15 cellular contexts compared by ENCODE assay signal in genomic region chr13:49615844-49616687, GRCh38. TPM values are rescaled to one million over a fixed set of nuclear protein-coding genes. Genes with fewer than 3 reads are reported as not detected.
A peak's percentile ranks its signal among the peaks of the same experiment; 100 is the strongest.
DNase-seq lines count a peak whose midpoint lies in the region; ATAC-seq and TF ChIP-seq lines count a peak whose summit lies in the region.
"Had no signal": no experiment of that assay in that cellular context is flagged by ENCODE, and none has a peak within 500 bp of the region (broad histone marks: within the 10 kb centered on the region; RNA-seq: fewer than 3 reads in every experiment).

No MANE protein-coding gene starts in this region.

- H3K36me3 ChIP-seq in BLaER1 treated with 17β-estradiol and CSF1 and Interleukin-3, amounts not matched to agents 10 nM and 100 nM, result no peaks in the 10 kb centered on the region
- no peaks in the 10 kb centered on the region for H3K36me3 ChIP-seq in parathyroid adenoma (ENCODE audit: control insufficient read depth, insufficient read depth, low read length)
- H3K36me3 ChIP-seq: SJCRH30 had no signal

- DNase-seq in chondrocyte (ENCODE audit: low spot score), result no peak
- no peak for DNase-seq in right cardiac atrium
- DNase-seq in middle frontal gyrus (ENCODE audit: extremely low spot score, low spot score), result no peak
- no peak for DNase-seq in T1000 (lab: John Stamatoyannopoulos, UW)
- no peak for DNase-seq in NCI-H510A (lab: John Stamatoyannopoulos, UW)
- no peak for DNase-seq in NCI-H1694 treated with DMSO at 0.1 percent for 48 hours (lab: John Stamatoyannopoulos, UW)
- DNase-seq: activated CD8-positive, alpha-beta T cell treated with anti-CD3 and anti-CD28 coated beads for 36 hours; effector memory CD8-positive, alpha-beta T cell; islet precursor cell; MV-4-11; naive thymus-derived CD8-positive, alpha-beta T cell; SJCRH30; stimulated activated naive B cell treated with anti-CD40 and anti-IgM and Interleukin-4, amounts not matched to agents 10 μg/mL and 1 μg/mL and 100 μg/mL, for 72 hours had no signal

- no peak overlapping the region for H2AFZ ChIP-seq in parathyroid adenoma

- TF ChIP-seq CTCF in chondrocyte (IDR thresholded peaks at IDR 0.05) (no peak), parathyroid adenoma (IDR thresholded peaks at IDR 0.05) (no peak)

- no peaks in the 10 kb centered on the region for H3K36me3 Mint-ChIP-seq in chondrocyte (ENCODE audit: low read depth)
- H3K36me3 Mint-ChIP-seq: stimulated activated naive B cell treated with anti-CD40 and anti-IgM and Interleukin-4, amounts not matched to agents 10 μg/mL and 1 μg/mL and 100 μg/mL, for 72 hours had no signal

- H3K4me2 ChIP-seq in BLaER1 treated with 17β-estradiol and CSF1 and Interleukin-3, amounts not matched to agents 10 nM and 100 nM, result peak overlapping the region; percentile 51 to 75 (median 64)
- no peak overlapping the region for H3K4me2 ChIP-seq in parathyroid adenoma (ENCODE audit: low read length)

- peak overlapping the region; percentile 38 for H3K4me3 Mint-ChIP-seq in chondrocyte (ENCODE audit: unreplicated experiment)
- H3K4me3 Mint-ChIP-seq: activated CD8-positive, alpha-beta T cell treated with anti-CD3 and anti-CD28 coated beads for 36 hours; effector memory CD8-positive, alpha-beta T cell; naive thymus-derived CD8-positive, alpha-beta T cell; stimulated activated naive B cell treated with anti-CD40 and anti-IgM and Interleukin-4, amounts not matched to agents 10 μg/mL and 1 μg/mL and 100 μg/mL, for 72 hours had no signal

- no peaks in the 10 kb centered on the region for H4K20me1 ChIP-seq in BLaER1 treated with 17β-estradiol and CSF1 and Interleukin-3, amounts not matched to agents 10 nM and 100 nM

- H3K27ac Mint-ChIP-seq in chondrocyte (ENCODE audit: unreplicated experiment), result peak overlapping the region; percentile 96
- H3K27ac Mint-ChIP-seq: activated CD8-positive, alpha-beta T cell treated with anti-CD3 and anti-CD28 coated beads for 36 hours; effector memory CD8-positive, alpha-beta T cell; stimulated activated naive B cell treated with anti-CD40 and anti-IgM and Interleukin-4, amounts not matched to agents 10 μg/mL and 1 μg/mL and 100 μg/mL, for 72 hours had no signal

- H3K9me3 ChIP-seq in BLaER1 treated with 17β-estradiol and CSF1 and Interleukin-3, amounts not matched to agents 10 nM and 100 nM (replicated peaks in 1 of 11), result peaks cover 16 to 22% (median 17%) of the 10 kb centered on the region in 11 experiments
- H3K9me3 ChIP-seq in right cardiac atrium (ENCODE audit: control insufficient read depth, low read length) (no peaks in the 10 kb centered on the region), parathyroid adenoma (ENCODE audit: control insufficient read depth, low read length) (no peaks in the 10 kb centered on the region)
- H3K9me3 ChIP-seq: SJCRH30 had no signal

- H3K4me1 Mint-ChIP-seq in chondrocyte (ENCODE audit: low read depth), result peaks cover 16% of the 10 kb centered on the region
- H3K4me1 Mint-ChIP-seq: stimulated activated naive B cell treated with anti-CD40 and anti-IgM and Interleukin-4, amounts not matched to agents 10 μg/mL and 1 μg/mL and 100 μg/mL, for 72 hours had no signal

- 36% methylated on average over 8 of the region's 8 CpGs for WGBS in right cardiac atrium

- peaks cover 6% of the 10 kb centered on the region for H3K9me3 Mint-ChIP-seq in chondrocyte (ENCODE audit: low read depth)
- H3K9me3 Mint-ChIP-seq: activated CD8-positive, alpha-beta T cell treated with anti-CD3 and anti-CD28 coated beads for 36 hours; effector memory CD8-positive, alpha-beta T cell had no signal

- H3K27me3 ChIP-seq in BLaER1 treated with 17β-estradiol and CSF1 and Interleukin-3, amounts not matched to agents 10 nM and 100 nM, result no peaks in the 10 kb centered on the region
- H3K27me3 ChIP-seq in right cardiac atrium (ENCODE audit: control insufficient read depth, insufficient read depth), result no peaks in the 10 kb centered on the region
- no peaks in the 10 kb centered on the region for H3K27me3 ChIP-seq in parathyroid adenoma (ENCODE audit: control insufficient read depth, insufficient read depth, low read length)
- H3K27me3 ChIP-seq: SJCRH30 had no signal

- ATAC-seq in right cardiac atrium, result peak; percentile 38 to 73
- ATAC-seq: activated CD8-positive, alpha-beta T cell treated with anti-CD3 and anti-CD28 coated beads for 36 hours; effector memory CD8-positive, alpha-beta T cell; naive thymus-derived CD8-positive, alpha-beta T cell; stimulated activated naive B cell treated with anti-CD40 and anti-IgM and Interleukin-4, amounts not matched to agents 10 μg/mL and 1 μg/mL and 100 μg/mL, for 72 hours had no signal

- H3K9ac ChIP-seq in BLaER1 treated with 17β-estradiol and CSF1 and Interleukin-3, amounts not matched to agents 10 nM and 100 nM, result peak overlapping the region in 9 of 11 experiments; percentile 38 to 70 (median 55); a peak in 16 of 22 replicates
- no peak overlapping the region for H3K9ac ChIP-seq in parathyroid adenoma

- intact Hi-C loops in right cardiac atrium (cut with DNase I), result no loop called here

- H3K27ac ChIP-seq in BLaER1 treated with 17β-estradiol and CSF1 and Interleukin-3, amounts not matched to agents 10 nM and 100 nM, result peak overlapping the region in 10 of 11 experiments; percentile 21 to 79 (median 71); a peak in 18 of 22 replicates
- H3K27ac ChIP-seq in right cardiac atrium (ENCODE audit: low read length) (peak overlapping the region; percentile 40), parathyroid adenoma (peak overlapping the region; percentile 32)
- H3K27ac ChIP-seq: SJCRH30 had no signal

- H3K4me3 ChIP-seq in BLaER1 treated with 17β-estradiol and CSF1 and Interleukin-3, amounts not matched to agents 10 nM and 100 nM, result peak overlapping the region in 4 of 10 experiments; percentile 3 to 13 (median 11); a peak in 2 of 20 replicates
- no peak overlapping the region for H3K4me3 ChIP-seq in right cardiac atrium (ENCODE audit: low read length)
- no peak overlapping the region for H3K4me3 ChIP-seq in parathyroid adenoma (ENCODE audit: low read depth, low read length)
- H3K4me3 ChIP-seq: SJCRH30 had no signal

- no peaks in the 10 kb centered on the region for H3K79me2 ChIP-seq in parathyroid adenoma

- H3K4me1 ChIP-seq in BLaER1 treated with 17β-estradiol and CSF1 and Interleukin-3, amounts not matched to agents 10 nM and 100 nM, result peaks cover 15 to 41% (median 27%) of the 10 kb centered on the region in 10 experiments
- H3K4me1 ChIP-seq in right cardiac atrium (ENCODE audit: control insufficient read depth, insufficient read depth, low read length) (peaks cover 2% of the 10 kb centered on the region), parathyroid adenoma (no peaks in the 10 kb centered on the region)
- H3K4me1 ChIP-seq: SJCRH30 had no signal

- H3K27me3 Mint-ChIP-seq in chondrocyte (ENCODE audit: low read depth), result no peaks in the 10 kb centered on the region
- H3K27me3 Mint-ChIP-seq: activated CD8-positive, alpha-beta T cell treated with anti-CD3 and anti-CD28 coated beads for 36 hours; stimulated activated naive B cell treated with anti-CD40 and anti-IgM and Interleukin-4, amounts not matched to agents 10 μg/mL and 1 μg/mL and 100 μg/mL, for 72 hours had no signal

RNA-seq across cellular contexts. Expression of gene ARL11, which starts 12.2 kb away (rescaled TPM):
- not detected in 3 replicates for total RNA-seq in chondrocyte
- under 1 TPM; 0.33 to 0.82 (median 0.54) TPM for total RNA-seq in right cardiac atrium
- polyA plus RNA-seq in right cardiac atrium, result 0.32 TPM
- total RNA-seq: SJCRH30 had no signal

RNA-seq across cellular contexts. Expression of gene RCBTB1, which starts 30.7 kb away (rescaled TPM):
- total RNA-seq in chondrocyte (20.1 to 21.3 TPM (median 20.6 TPM) in 3 replicates), right cardiac atrium (10 to 100 TPM; 16.7 to 20.3 (median 19.0) TPM)
- polyA plus RNA-seq in right cardiac atrium, result 10.8 TPM
